ENCODE assay signal across 15 cellular contexts in genomic region chr3:113560845-113561623, GRCh38. TPM values are rescaled to one million over a fixed set of nuclear protein-coding genes. Genes with fewer than 3 reads are reported as not detected.
DNase-seq lines count a peak whose midpoint lies in the region; ATAC-seq and TF ChIP-seq lines count a peak whose summit lies in the region.
"Had no signal": no experiment of that assay in that cellular context is flagged by ENCODE, and none has a peak within 500 bp of the region (broad histone marks: within the 10 kb centered on the region; RNA-seq: fewer than 3 reads in every experiment).

No MANE protein-coding gene starts in this region.

- H3K4me3 ChIP-seq in fibroblast of mammary gland (ENCODE audit: control insufficient read depth, low read depth, low read length) = no peak overlapping the region
- H3K4me3 ChIP-seq in psoas muscle = no peak overlapping the region
- H3K4me3 ChIP-seq: adrenal gland, heart left ventricle, lower lobe of right lung had no signal

- no peak for DNase-seq in activated naive CD4-positive, alpha-beta T cell treated with Interleukin-2 at 50 U/mL for 16 hours
- DNase-seq in T-cell (no peak), fibroblast of mammary gland (ENCODE audit: low read depth) (peak; percentile 23), pulmonary artery endothelial cell (ENCODE audit: low read depth, low spot score) (peak; percentile 52), psoas muscle (no peak)
- DNase-seq: activated CD4-positive, CD25-positive, alpha-beta regulatory T cell; adrenal gland; heart left ventricle; lower lobe of right lung; NCI-H1694 treated with DMSO at 0.1 percent for 48 hours; stimulated activated CD4-positive, alpha-beta T cell treated with anti-CD3 and anti-CD28 coated beads, Interleukin-4, amount 100 ng/mL, for 1 hour; stimulated activated naive B cell treated with anti-CD40 and anti-IgM and Interleukin-4, amounts not matched to agents 10 μg/mL and 1 μg/mL and 100 μg/mL, for 72 hours had no signal

- 86 to 89% (median 87%) methylated on average over 4 of the region's 4 CpGs for WGBS in psoas muscle, 3 donors

- peaks cover 5% of the 10 kb centered on the region for H3K36me3 Mint-ChIP-seq in activated naive CD4-positive, alpha-beta T cell treated with anti-CD3 and anti-CD28 coated beads, Interleukin-2, amount 50 U/mL, for 24 hours
- H3K36me3 Mint-ChIP-seq in T-cell = peaks cover 8% of the 10 kb centered on the region

- no peaks in the 10 kb centered on the region for H3K27me3 Mint-ChIP-seq in activated naive CD4-positive, alpha-beta T cell treated with anti-CD3 and anti-CD28 coated beads, Interleukin-2, amount 50 U/mL, for 24 hours
- no peaks in the 10 kb centered on the region for H3K27me3 Mint-ChIP-seq in T-cell
- H3K27me3 Mint-ChIP-seq: stimulated activated naive B cell treated with anti-CD40 and anti-IgM and Interleukin-4, amounts not matched to agents 10 μg/mL and 1 μg/mL and 100 μg/mL, for 72 hours had no signal

- peaks cover 74% of the 10 kb centered on the region for H3K4me1 Mint-ChIP-seq in activated naive CD4-positive, alpha-beta T cell treated with anti-CD3 and anti-CD28 coated beads, Interleukin-2, amount 50 U/mL, for 24 hours
- H3K4me1 Mint-ChIP-seq in T-cell = peaks cover 52 to 68% (median 60%) of the 10 kb centered on the region in 3 donors

- ATAC-seq in T-cell (replicated peaks in 1 of 4) (peak in 1 of 4 experiments; percentile 45), HG03045 (IDR thresholded peaks at IDR 0.05; ENCODE audit: unreplicated experiment) (no peak), HG03432 (IDR thresholded peaks at IDR 0.05; ENCODE audit: unreplicated experiment) (no peak), psoas muscle (no peak)
- ATAC-seq: heart left ventricle; lower lobe of right lung; stimulated activated naive B cell treated with anti-CD40 and anti-IgM and Interleukin-4, amounts not matched to agents 10 μg/mL and 1 μg/mL and 100 μg/mL, for 72 hours had no signal

- peaks cover 0 to 2% (median 0%) of the 10 kb centered on the region in 3 donors for H3K27me3 ChIP-seq in psoas muscle (ENCODE audit: insufficient read depth in 3 of 3, low read length in 2 of 3)
- H3K27me3 ChIP-seq: adrenal gland, heart left ventricle had no signal

- H3K4me1 ChIP-seq in psoas muscle = no peaks in the 10 kb centered on the region
- H3K4me1 ChIP-seq: lower lobe of right lung had no signal

- CTCF ChIA-PET in T-cell (lab: Charles Lee) = interaction anchor here (0.5 to 3.1 kb wide), 8 partner anchors 10 to 1164 kb away, joined by 3 to 19 read pairs (median 4); partner anchors contain the start of gene USF3 (in 1 of the 2)

- H3K9me3 ChIP-seq in psoas muscle = no peaks in the 10 kb centered on the region
- H3K9me3 ChIP-seq: adrenal gland, heart left ventricle, lower lobe of right lung had no signal

- POLR2A ChIA-PET in T-cell (lab: Charles Lee) = interaction anchor here in 1 of 2 donors (1.4 kb wide), 1 partner anchor 46 kb away, joined by 6 read pairs; the partner anchor contains the start of gene SPICE1

- H3K27ac Mint-ChIP-seq in activated naive CD4-positive, alpha-beta T cell treated with anti-CD3 and anti-CD28 coated beads, Interleukin-2, amount 50 U/mL, for 24 hours = peak overlapping the region; percentile 18
- H3K27ac Mint-ChIP-seq in T-cell = peak overlapping the region; percentile 49 to 75
- H3K27ac Mint-ChIP-seq: stimulated activated naive B cell treated with anti-CD40 and anti-IgM and Interleukin-4, amounts not matched to agents 10 μg/mL and 1 μg/mL and 100 μg/mL, for 72 hours had no signal

- TF ChIP-seq CTCF in fibroblast of mammary gland (conservative IDR thresholded peaks at IDR 0.05; ENCODE audit: control insufficient read depth, insufficient read depth, low read depth, low read length) = no peak
- TF ChIP-seq CTCF in psoas muscle (IDR thresholded peaks at IDR 0.05) = no peak

- H3K27ac ChIP-seq in psoas muscle = no peak overlapping the region
- H3K27ac ChIP-seq: adrenal gland, heart left ventricle, lower lobe of right lung had no signal

- H3K36me3 ChIP-seq in psoas muscle (ENCODE audit: insufficient read depth in 1 of 2, low read depth in 1 of 2) = no peaks in the 10 kb centered on the region
- H3K36me3 ChIP-seq: adrenal gland, heart left ventricle, lower lobe of right lung had no signal

- no peaks in the 10 kb centered on the region for H3K9me3 Mint-ChIP-seq in activated naive CD4-positive, alpha-beta T cell treated with anti-CD3 and anti-CD28 coated beads, Interleukin-2, amount 50 U/mL, for 24 hours
- H3K9me3 Mint-ChIP-seq in T-cell = no peaks in the 10 kb centered on the region
- H3K9me3 Mint-ChIP-seq: stimulated activated naive B cell treated with anti-CD40 and anti-IgM and Interleukin-4, amounts not matched to agents 10 μg/mL and 1 μg/mL and 100 μg/mL, for 72 hours had no signal

- H3K4me3 Mint-ChIP-seq in activated naive CD4-positive, alpha-beta T cell treated with anti-CD3 and anti-CD28 coated beads, Interleukin-2, amount 50 U/mL, for 24 hours = no peak overlapping the region
- peak overlapping the region in 1 of 3 donors; percentile 27 for H3K4me3 Mint-ChIP-seq in T-cell
- H3K4me3 Mint-ChIP-seq: stimulated activated naive B cell treated with anti-CD40 and anti-IgM and Interleukin-4, amounts not matched to agents 10 μg/mL and 1 μg/mL and 100 μg/mL, for 72 hours had no signal

- intact Hi-C loops in psoas muscle (cut with DNase I) = no loop called here

RNA-seq across cellular contexts. Expression of gene SIDT1, which starts 28.7 kb away (rescaled TPM):
- 10 to 100 TPM; 44.9 to 75.5 (median 48.7) TPM for total RNA-seq in T-cell
- not detected in 2 replicates for total RNA-seq in pulmonary artery endothelial cell
- under 1 TPM; 0.08 to 0.48 (median 0.41) TPM for total RNA-seq in psoas muscle
- under 1 TPM in 2 of 3 donors, not detected in 1; 0.14 to 0.29 TPM for polyA plus RNA-seq in psoas muscle

RNA-seq across cellular contexts. Expression of gene SPICE1, which starts 46.1 kb away (rescaled TPM):
- 10 to 100 TPM; 19.3 to 29.3 (median 21.7) TPM for total RNA-seq in T-cell
- total RNA-seq in pulmonary artery endothelial cell = 9.8 and 13.4 TPM in 2 replicates
- total RNA-seq in psoas muscle = 1 to 10 TPM; 2.3 to 5.6 (median 2.8) TPM
- polyA plus RNA-seq in psoas muscle = 1 to 10 TPM in 1 of 3 donors, under 1 TPM in 2; 0.61 to 3.2 (median 0.89) TPM

Comparison
In these comparisons a context has a peak if more than half of its experiments do, and no peak if none do; other contexts are left out.
1. DNase-seq: peak in fibroblast of mammary gland (single experiment) and pulmonary artery endothelial cell (single experiment); none in activated naive CD4-positive, alpha-beta T cell treated with Interleukin-2 at 50 U/mL for 16 hours (single experiment), T-cell (0 of 34) and psoas muscle (0 of 2).
2. RNA of gene SIDT1, which starts 28.7 kb away (total RNA-seq): 44.9 to 75.5 TPM in T-cell; 0.08 to 0.48 TPM in psoas muscle and not detected in pulmonary artery endothelial cell; every median in the first group is over 10 times any median in the second.